Comparison of ENCODE assay signal across 1 cellular context in the genomic region with DNA sequence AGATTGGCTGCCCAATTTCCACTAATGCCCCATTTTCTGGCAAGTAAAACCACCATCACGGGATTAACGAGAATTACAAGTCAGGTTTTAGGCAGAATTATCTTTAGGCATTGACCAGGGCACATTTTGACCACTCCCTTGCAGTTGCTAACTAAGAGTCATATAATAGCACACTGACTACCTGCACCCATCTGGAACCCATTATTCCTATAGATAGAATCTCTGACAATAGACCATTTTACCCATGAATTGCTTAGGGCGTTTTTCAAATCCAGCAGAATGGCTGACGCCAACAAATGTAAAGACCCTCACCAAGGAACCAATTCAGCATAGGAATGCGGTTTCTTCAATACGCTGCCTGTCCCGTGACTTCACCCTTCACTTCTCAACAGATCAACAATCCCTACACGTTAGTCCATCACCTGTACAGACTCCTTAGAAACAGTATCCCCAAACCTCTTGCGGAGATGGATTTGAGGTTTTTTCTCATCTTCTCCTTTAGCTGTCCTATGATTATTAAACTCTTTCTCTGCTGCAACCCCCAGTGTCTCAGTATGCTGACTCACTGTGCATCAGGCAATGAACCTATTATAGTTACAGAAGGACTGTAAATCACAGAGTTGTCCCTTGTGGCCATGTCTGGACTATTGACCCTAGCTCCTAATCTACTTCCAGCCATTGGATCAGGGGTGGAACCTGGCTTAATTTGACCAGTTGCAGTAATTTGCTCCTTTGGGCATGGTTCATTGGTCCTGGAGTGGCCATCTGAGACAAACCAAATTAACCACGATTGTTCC.
A peak's percentile ranks its signal among the peaks of the same experiment; 100 is the strongest.
TF ChIP-seq lines count a peak whose summit lies in the region.

No MANE protein-coding gene starts in this region.

TF ChIP-seq in K562, 482 proteins besides CTCF, POLR2A, EP300 and RAD21 (continued from another document and continues in another):
- TF ChIP-seq, protein P1, sequence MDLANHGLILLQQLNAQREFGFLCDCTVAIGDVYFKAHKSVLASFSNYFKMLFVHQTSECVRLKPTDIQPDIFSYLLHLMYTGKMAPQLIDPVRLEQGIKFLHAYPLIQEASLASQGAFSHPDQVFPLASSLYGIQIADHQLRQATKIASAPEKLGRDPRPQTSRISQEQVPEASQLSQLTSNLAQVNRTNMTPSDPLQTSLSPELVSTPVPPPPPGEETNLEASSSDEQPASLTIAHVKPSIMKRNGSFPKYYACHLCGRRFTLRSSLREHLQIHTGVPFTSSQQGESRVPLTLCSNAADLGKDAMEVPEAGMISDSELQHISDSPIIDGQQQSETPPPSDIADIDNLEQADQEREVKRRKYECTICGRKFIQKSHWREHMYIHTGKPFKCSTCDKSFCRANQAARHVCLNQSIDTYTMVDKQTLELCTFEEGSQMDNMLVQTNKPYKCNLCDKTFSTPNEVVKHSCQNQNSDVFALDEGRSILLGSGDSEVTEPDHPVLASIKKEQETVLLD (IDR thresholded peaks at IDR 0.05), result no peak
- no peak for TF ChIP-seq PHTF2 (CRISPR knock-in tag; IDR thresholded peaks at IDR 0.05)
- no peak for TF ChIP-seq XRCC4 (IDR thresholded peaks at IDR 0.05; ENCODE audit: extremely low read depth, insufficient read depth, insufficient read length)
- TF ChIP-seq NR4A1 (CRISPR knock-in tag; IDR thresholded peaks at IDR 0.05), result no peak
- no peak for TF ChIP-seq NR4A1 (tag; IDR thresholded peaks at IDR 0.05)
- TF ChIP-seq, protein P2, sequence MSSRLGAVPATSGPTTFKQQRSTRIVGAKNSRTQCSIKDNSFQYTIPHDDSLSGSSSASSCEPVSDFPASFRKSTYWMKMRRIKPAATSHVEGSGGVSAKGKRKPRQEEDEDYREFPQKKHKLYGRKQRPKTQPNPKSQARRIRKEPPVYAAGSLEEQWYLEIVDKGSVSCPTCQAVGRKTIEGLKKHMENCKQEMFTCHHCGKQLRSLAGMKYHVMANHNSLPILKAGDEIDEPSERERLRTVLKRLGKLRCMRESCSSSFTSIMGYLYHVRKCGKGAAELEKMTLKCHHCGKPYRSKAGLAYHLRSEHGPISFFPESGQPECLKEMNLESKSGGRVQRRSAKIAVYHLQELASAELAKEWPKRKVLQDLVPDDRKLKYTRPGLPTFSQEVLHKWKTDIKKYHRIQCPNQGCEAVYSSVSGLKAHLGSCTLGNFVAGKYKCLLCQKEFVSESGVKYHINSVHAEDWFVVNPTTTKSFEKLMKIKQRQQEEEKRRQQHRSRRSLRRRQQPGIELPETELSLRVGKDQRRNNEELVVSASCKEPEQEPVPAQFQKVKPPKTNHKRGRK (tag; IDR thresholded peaks at IDR 0.05), result no peak
- peak; percentile 83 for TF ChIP-seq ZNF316 (IDR thresholded peaks at IDR 0.05)
- TF ChIP-seq TRIM24 (IDR thresholded peaks at IDR 0.05), result peak in 1 of 2 experiments; percentile 49; a peak in 1 of 4 replicates
- TF ChIP-seq ARID2 (IDR thresholded peaks at IDR 0.05), result no peak
- TF ChIP-seq NFE2L1 (tag; IDR thresholded peaks at IDR 0.05; ENCODE audit: borderline replicate concordance, low read depth), result peak; percentile 30; the same call in 1 of the 2 replicates
- peak; percentile 43; the same call in 1 of the 2 replicates for TF ChIP-seq SOX6 (IDR thresholded peaks at IDR 0.05)
- TF ChIP-seq SRSF3 (IDR thresholded peaks at IDR 0.05; ENCODE audit: insufficient read depth, low read length), result no peak
- TF ChIP-seq KDM1A (IDR thresholded peaks at IDR 0.05), result no peak
- no peak for TF ChIP-seq JUNB (CRISPR knock-in tag; conservative IDR thresholded peaks at IDR 0.05)
- no peak for TF ChIP-seq TARDBP (IDR thresholded peaks at IDR 0.05)
- TF ChIP-seq, protein P3, sequence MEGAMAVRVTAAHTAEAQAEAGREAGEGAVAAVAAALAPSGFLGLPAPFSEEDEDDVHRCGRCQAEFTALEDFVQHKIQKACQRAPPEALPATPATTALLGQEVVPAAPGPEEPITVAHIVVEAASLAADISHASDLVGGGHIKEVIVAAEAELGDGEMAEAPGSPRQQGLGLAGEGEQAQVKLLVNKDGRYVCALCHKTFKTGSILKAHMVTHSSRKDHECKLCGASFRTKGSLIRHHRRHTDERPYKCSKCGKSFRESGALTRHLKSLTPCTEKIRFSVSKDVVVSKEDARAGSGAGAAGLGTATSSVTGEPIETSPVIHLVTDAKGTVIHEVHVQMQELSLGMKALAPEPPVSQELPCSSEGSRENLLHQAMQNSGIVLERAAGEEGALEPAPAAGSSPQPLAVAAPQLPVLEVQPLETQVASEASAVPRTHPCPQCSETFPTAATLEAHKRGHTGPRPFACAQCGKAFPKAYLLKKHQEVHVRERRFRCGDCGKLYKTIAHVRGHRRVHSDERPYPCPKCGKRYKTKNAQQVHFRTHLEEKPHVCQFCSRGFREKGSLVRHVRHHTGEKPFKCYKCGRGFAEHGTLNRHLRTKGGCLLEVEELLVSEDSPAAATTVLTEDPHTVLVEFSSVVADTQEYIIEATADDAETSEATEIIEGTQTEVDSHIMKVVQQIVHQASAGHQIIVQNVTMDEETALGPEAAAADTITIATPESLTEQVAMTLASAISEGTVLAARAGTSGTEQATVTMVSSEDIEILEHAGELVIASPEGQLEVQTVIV (CRISPR knock-in tag; IDR thresholded peaks at IDR 0.05; ENCODE audit: borderline replicate concordance), result no peak
- TF ChIP-seq ZNF197 (CRISPR knock-in tag; IDR thresholded peaks at IDR 0.05; ENCODE audit: low read depth), result no peak
- TF ChIP-seq TCF3 (CRISPR knock-in tag; IDR thresholded peaks at IDR 0.05), result 0 out of 2 replicates have a peak, but pooled peaks have one; percentile 30
- TF ChIP-seq CCNT2 (IDR thresholded peaks at IDR 0.05; ENCODE audit: borderline replicate concordance, extremely low read depth, insufficient read length, low read depth, low read length), result no peak
- TF ChIP-seq, protein P4, sequence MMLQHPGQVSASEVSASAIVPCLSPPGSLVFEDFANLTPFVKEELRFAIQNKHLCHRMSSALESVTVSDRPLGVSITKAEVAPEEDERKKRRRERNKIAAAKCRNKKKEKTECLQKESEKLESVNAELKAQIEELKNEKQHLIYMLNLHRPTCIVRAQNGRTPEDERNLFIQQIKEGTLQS (IDR thresholded peaks at IDR 0.05), result 0 out of 2 replicates have a peak, but pooled peaks have one; percentile 13
- TF ChIP-seq, protein P4 (CRISPR knock-in tag; conservative IDR thresholded peaks at IDR 0.05), result no peak
- peak; percentile 25; the same call in 1 of the 2 replicates for TF ChIP-seq SMARCE1 (IDR thresholded peaks at IDR 0.05)
- no peak for TF ChIP-seq ELF1 (tag; IDR thresholded peaks at IDR 0.05)
- TF ChIP-seq MEIS2 (IDR thresholded peaks at IDR 0.05; ENCODE audit: partially characterized antibody), result peak; percentile 95
- no peak for TF ChIP-seq PHF21A (IDR thresholded peaks at IDR 0.05; ENCODE audit: borderline replicate concordance, low read depth)
- TF ChIP-seq NR2C2 (CRISPR knock-in tag; IDR thresholded peaks at IDR 0.05), result no peak
- no peak for TF ChIP-seq NR2C2 (tag; IDR thresholded peaks at IDR 0.05)
- peak; percentile 92 for TF ChIP-seq NFE2 (IDR thresholded peaks at IDR 0.05; ENCODE audit: low read depth)
- TF ChIP-seq ZNF165 (CRISPR knock-in tag; IDR thresholded peaks at IDR 0.05; ENCODE audit: borderline replicate concordance), result no peak
- 0 out of 2 replicates have a peak, but pooled peaks have one; percentile 23 for TF ChIP-seq JUND (IDR thresholded peaks at IDR 0.05; ENCODE audit: borderline replicate concordance, low read depth, low read length)
- no peak for TF ChIP-seq JUND (tag; IDR thresholded peaks at IDR 0.05; ENCODE audit: borderline replicate concordance, low read depth, low read length)
- no peak for TF ChIP-seq PRPF4 (IDR thresholded peaks at IDR 0.05; ENCODE audit: insufficient read depth, low read depth, low read length, poor library complexity, severe bottlenecking)
- TF ChIP-seq DPF2 (IDR thresholded peaks at IDR 0.05), result peak; percentile 60; the same call in 1 of the 2 replicates
- TF ChIP-seq NBN (IDR thresholded peaks at IDR 0.05; ENCODE audit: low read depth), result no peak
- peak; percentile 56; the same call in 1 of the 2 replicates for TF ChIP-seq LEF1 (IDR thresholded peaks at IDR 0.05)
- TF ChIP-seq SRSF9 (IDR thresholded peaks at IDR 0.05; ENCODE audit: borderline replicate concordance, low read depth, low read length), result no peak
- TF ChIP-seq ZFX (CRISPR knock-in tag; IDR thresholded peaks at IDR 0.05), result no peak
- no peak for TF ChIP-seq PHB (CRISPR knock-in tag; IDR thresholded peaks at IDR 0.05)
- TF ChIP-seq, protein P5, sequence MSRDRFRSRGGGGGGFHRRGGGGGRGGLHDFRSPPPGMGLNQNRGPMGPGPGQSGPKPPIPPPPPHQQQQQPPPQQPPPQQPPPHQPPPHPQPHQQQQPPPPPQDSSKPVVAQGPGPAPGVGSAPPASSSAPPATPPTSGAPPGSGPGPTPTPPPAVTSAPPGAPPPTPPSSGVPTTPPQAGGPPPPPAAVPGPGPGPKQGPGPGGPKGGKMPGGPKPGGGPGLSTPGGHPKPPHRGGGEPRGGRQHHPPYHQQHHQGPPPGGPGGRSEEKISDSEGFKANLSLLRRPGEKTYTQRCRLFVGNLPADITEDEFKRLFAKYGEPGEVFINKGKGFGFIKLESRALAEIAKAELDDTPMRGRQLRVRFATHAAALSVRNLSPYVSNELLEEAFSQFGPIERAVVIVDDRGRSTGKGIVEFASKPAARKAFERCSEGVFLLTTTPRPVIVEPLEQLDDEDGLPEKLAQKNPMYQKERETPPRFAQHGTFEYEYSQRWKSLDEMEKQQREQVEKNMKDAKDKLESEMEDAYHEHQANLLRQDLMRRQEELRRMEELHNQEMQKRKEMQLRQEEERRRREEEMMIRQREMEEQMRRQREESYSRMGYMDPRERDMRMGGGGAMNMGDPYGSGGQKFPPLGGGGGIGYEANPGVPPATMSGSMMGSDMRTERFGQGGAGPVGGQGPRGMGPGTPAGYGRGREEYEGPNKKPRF (IDR thresholded peaks at IDR 0.05; ENCODE audit: low read depth, low read length), result no peak
- no peak for TF ChIP-seq HDAC3 (IDR thresholded peaks at IDR 0.05; ENCODE audit: borderline replicate concordance, partially characterized antibody)
- TF ChIP-seq C11orf30 (IDR thresholded peaks at IDR 0.05; ENCODE audit: low read depth), result peak; percentile 80
- TF ChIP-seq, protein P6, sequence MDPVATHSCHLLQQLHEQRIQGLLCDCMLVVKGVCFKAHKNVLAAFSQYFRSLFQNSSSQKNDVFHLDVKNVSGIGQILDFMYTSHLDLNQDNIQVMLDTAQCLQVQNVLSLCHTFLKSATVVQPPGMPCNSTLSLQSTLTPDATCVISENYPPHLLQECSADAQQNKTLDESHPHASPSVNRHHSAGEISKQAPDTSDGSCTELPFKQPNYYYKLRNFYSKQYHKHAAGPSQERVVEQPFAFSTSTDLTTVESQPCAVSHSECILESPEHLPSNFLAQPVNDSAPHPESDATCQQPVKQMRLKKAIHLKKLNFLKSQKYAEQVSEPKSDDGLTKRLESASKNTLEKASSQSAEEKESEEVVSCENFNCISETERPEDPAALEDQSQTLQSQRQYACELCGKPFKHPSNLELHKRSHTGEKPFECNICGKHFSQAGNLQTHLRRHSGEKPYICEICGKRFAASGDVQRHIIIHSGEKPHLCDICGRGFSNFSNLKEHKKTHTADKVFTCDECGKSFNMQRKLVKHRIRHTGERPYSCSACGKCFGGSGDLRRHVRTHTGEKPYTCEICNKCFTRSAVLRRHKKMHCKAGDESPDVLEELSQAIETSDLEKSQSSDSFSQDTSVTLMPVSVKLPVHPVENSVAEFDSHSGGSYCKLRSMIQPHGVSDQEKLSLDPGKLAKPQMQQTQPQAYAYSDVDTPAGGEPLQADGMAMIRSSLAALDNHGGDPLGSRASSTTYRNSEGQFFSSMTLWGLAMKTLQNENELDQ (CRISPR knock-in tag; IDR thresholded peaks at IDR 0.05; ENCODE audit: borderline replicate concordance), result no peak
- TF ChIP-seq, protein P7, sequence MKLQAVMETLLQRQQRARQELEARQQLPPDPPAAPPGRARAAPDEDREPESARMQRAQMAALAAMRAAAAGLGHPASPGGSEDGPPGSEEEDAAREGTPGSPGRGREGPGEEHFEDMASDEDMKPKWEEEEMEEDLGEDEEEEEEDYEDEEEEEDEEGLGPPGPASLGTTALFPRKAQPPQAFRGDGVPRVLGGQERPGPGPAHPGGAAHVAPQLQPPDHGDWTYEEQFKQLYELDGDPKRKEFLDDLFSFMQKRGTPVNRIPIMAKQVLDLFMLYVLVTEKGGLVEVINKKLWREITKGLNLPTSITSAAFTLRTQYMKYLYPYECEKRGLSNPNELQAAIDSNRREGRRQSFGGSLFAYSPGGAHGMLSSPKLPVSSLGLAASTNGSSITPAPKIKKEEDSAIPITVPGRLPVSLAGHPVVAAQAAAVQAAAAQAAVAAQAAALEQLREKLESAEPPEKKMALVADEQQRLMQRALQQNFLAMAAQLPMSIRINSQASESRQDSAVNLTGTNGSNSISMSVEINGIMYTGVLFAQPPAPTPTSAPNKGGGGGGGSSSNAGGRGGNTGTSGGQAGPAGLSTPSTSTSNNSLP (IDR thresholded peaks at IDR 0.05; ENCODE audit: borderline replicate concordance, low read depth, low read length), result 0 out of 2 replicates have a peak, but pooled peaks have one; percentile 23
- no peak for TF ChIP-seq TEAD1 (CRISPR knock-in tag; IDR thresholded peaks at IDR 0.05)
- TF ChIP-seq NFRKB (IDR thresholded peaks at IDR 0.05; ENCODE audit: low read depth), result no peak
